ENCODE assay signal across 1 cellular context in genomic region chr12:130831876-130832405, GRCh38.
TF ChIP-seq lines count a peak whose summit lies in the region.

No MANE protein-coding gene starts in this region.

TF ChIP-seq in HepG2, 621 proteins besides CTCF, POLR2A, EP300 and RAD21 (continued from another document and continues in another):
- TF ChIP-seq USF2 (IDR thresholded peaks at IDR 0.05; ENCODE audit: low read depth, low read length) (peak; percentile 37; the same call in 1 of the 2 replicates), USF2 (CRISPR knock-in tag; IDR thresholded peaks at IDR 0.05; ENCODE audit: borderline replicate concordance) (no peak; the same call in 1 of the 2 replicates), SAP130 (CRISPR knock-in tag; IDR thresholded peaks at IDR 0.05; ENCODE audit: low read depth) (peak; percentile 27; the same call in 1 of the 2 replicates), ZNF124 (CRISPR knock-in tag; IDR thresholded peaks at IDR 0.05) (no peak), RXRA (CRISPR knock-in tag; IDR thresholded peaks at IDR 0.05) (no peak), KLF15 (CRISPR knock-in tag; IDR thresholded peaks at IDR 0.05; ENCODE audit: borderline replicate concordance) (no peak), PATZ1 (CRISPR knock-in tag; IDR thresholded peaks at IDR 0.05) (no peak), STAG1 (CRISPR knock-in tag; IDR thresholded peaks at IDR 0.05) (no peak), ZBTB39 (CRISPR knock-in tag; IDR thresholded peaks at IDR 0.05) (no peak), TBX3 (IDR thresholded peaks at IDR 0.05; ENCODE audit: borderline replicate concordance) (no peak), NR2F2 (IDR thresholded peaks at IDR 0.05; ENCODE audit: borderline replicate concordance, low read depth) (no peak), ZNF557 (CRISPR knock-in tag; IDR thresholded peaks at IDR 0.05) (no peak), HCFC1 (IDR thresholded peaks at IDR 0.05; ENCODE audit: low read depth, low read length) (no peak), TIGD3 (CRISPR knock-in tag; IDR thresholded peaks at IDR 0.05; ENCODE audit: borderline replicate concordance) (no peak), IRF2 (CRISPR knock-in tag; IDR thresholded peaks at IDR 0.05) (no peak), ZNF629 (CRISPR knock-in tag; conservative IDR thresholded peaks at IDR 0.05) (no peak), SP1 (IDR thresholded peaks at IDR 0.05) (no peak), SP1 (CRISPR knock-in tag; IDR thresholded peaks at IDR 0.05) (no peak), E2F2 (CRISPR knock-in tag; IDR thresholded peaks at IDR 0.05; ENCODE audit: borderline replicate concordance) (no peak), ZFP36L2 (CRISPR knock-in tag; IDR thresholded peaks at IDR 0.05) (no peak), DNMT1 (CRISPR knock-in tag; IDR thresholded peaks at IDR 0.05) (no peak), ZNF598 (CRISPR knock-in tag; IDR thresholded peaks at IDR 0.05; ENCODE audit: borderline replicate concordance) (no peak), MAX (IDR thresholded peaks at IDR 0.05) (peak; percentile 48), GPBP1L1 (CRISPR knock-in tag; IDR thresholded peaks at IDR 0.05) (no peak), ZNF350 (CRISPR knock-in tag; IDR thresholded peaks at IDR 0.05; ENCODE audit: borderline replicate concordance, low read depth) (no peak), NR2C2 (CRISPR knock-in tag; IDR thresholded peaks at IDR 0.05; ENCODE audit: borderline replicate concordance) (0 out of 2 replicates have a peak, but pooled peaks have one; percentile 18), HNRNPUL1 (IDR thresholded peaks at IDR 0.05; ENCODE audit: low read depth, low read length) (no peak), PTBP1 (IDR thresholded peaks at IDR 0.05; ENCODE audit: low read depth, low read length, poor library complexity, severe bottlenecking) (no peak), MAFK (conservative IDR thresholded peaks at IDR 0.05 in 1 of 2, IDR thresholded peaks at IDR 0.05 in 1 of 2; ENCODE audit: low read length in 2 of 2) (peak; percentile 22 to 36; a peak in 1 of 4 replicates)
- TF ChIP-seq, protein P1, sequence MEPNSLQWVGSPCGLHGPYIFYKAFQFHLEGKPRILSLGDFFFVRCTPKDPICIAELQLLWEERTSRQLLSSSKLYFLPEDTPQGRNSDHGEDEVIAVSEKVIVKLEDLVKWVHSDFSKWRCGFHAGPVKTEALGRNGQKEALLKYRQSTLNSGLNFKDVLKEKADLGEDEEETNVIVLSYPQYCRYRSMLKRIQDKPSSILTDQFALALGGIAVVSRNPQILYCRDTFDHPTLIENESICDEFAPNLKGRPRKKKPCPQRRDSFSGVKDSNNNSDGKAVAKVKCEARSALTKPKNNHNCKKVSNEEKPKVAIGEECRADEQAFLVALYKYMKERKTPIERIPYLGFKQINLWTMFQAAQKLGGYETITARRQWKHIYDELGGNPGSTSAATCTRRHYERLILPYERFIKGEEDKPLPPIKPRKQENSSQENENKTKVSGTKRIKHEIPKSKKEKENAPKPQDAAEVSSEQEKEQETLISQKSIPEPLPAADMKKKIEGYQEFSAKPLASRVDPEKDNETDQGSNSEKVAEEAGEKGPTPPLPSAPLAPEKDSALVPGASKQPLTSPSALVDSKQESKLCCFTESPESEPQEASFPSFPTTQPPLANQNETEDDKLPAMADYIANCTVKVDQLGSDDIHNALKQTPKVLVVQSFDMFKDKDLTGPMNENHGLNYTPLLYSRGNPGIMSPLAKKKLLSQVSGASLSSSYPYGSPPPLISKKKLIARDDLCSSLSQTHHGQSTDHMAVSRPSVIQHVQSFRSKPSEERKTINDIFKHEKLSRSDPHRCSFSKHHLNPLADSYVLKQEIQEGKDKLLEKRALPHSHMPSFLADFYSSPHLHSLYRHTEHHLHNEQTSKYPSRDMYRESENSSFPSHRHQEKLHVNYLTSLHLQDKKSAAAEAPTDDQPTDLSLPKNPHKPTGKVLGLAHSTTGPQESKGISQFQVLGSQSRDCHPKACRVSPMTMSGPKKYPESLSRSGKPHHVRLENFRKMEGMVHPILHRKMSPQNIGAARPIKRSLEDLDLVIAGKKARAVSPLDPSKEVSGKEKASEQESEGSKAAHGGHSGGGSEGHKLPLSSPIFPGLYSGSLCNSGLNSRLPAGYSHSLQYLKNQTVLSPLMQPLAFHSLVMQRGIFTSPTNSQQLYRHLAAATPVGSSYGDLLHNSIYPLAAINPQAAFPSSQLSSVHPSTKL (CRISPR knock-in tag; IDR thresholded peaks at IDR 0.05), result peak; percentile 18; the same call in 1 of the 2 replicates
- TF ChIP-seq, protein P2, sequence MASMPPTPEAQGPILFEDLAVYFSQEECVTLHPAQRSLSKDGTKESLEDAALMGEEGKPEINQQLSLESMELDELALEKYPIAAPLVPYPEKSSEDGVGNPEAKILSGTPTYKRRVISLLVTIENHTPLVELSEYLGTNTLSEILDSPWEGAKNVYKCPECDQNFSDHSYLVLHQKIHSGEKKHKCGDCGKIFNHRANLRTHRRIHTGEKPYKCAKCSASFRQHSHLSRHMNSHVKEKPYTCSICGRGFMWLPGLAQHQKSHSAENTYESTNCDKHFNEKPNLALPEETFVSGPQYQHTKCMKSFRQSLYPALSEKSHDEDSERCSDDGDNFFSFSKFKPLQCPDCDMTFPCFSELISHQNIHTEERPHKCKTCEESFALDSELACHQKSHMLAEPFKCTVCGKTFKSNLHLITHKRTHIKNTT (CRISPR knock-in tag; IDR thresholded peaks at IDR 0.05), result no peak
- TF ChIP-seq, protein P3, sequence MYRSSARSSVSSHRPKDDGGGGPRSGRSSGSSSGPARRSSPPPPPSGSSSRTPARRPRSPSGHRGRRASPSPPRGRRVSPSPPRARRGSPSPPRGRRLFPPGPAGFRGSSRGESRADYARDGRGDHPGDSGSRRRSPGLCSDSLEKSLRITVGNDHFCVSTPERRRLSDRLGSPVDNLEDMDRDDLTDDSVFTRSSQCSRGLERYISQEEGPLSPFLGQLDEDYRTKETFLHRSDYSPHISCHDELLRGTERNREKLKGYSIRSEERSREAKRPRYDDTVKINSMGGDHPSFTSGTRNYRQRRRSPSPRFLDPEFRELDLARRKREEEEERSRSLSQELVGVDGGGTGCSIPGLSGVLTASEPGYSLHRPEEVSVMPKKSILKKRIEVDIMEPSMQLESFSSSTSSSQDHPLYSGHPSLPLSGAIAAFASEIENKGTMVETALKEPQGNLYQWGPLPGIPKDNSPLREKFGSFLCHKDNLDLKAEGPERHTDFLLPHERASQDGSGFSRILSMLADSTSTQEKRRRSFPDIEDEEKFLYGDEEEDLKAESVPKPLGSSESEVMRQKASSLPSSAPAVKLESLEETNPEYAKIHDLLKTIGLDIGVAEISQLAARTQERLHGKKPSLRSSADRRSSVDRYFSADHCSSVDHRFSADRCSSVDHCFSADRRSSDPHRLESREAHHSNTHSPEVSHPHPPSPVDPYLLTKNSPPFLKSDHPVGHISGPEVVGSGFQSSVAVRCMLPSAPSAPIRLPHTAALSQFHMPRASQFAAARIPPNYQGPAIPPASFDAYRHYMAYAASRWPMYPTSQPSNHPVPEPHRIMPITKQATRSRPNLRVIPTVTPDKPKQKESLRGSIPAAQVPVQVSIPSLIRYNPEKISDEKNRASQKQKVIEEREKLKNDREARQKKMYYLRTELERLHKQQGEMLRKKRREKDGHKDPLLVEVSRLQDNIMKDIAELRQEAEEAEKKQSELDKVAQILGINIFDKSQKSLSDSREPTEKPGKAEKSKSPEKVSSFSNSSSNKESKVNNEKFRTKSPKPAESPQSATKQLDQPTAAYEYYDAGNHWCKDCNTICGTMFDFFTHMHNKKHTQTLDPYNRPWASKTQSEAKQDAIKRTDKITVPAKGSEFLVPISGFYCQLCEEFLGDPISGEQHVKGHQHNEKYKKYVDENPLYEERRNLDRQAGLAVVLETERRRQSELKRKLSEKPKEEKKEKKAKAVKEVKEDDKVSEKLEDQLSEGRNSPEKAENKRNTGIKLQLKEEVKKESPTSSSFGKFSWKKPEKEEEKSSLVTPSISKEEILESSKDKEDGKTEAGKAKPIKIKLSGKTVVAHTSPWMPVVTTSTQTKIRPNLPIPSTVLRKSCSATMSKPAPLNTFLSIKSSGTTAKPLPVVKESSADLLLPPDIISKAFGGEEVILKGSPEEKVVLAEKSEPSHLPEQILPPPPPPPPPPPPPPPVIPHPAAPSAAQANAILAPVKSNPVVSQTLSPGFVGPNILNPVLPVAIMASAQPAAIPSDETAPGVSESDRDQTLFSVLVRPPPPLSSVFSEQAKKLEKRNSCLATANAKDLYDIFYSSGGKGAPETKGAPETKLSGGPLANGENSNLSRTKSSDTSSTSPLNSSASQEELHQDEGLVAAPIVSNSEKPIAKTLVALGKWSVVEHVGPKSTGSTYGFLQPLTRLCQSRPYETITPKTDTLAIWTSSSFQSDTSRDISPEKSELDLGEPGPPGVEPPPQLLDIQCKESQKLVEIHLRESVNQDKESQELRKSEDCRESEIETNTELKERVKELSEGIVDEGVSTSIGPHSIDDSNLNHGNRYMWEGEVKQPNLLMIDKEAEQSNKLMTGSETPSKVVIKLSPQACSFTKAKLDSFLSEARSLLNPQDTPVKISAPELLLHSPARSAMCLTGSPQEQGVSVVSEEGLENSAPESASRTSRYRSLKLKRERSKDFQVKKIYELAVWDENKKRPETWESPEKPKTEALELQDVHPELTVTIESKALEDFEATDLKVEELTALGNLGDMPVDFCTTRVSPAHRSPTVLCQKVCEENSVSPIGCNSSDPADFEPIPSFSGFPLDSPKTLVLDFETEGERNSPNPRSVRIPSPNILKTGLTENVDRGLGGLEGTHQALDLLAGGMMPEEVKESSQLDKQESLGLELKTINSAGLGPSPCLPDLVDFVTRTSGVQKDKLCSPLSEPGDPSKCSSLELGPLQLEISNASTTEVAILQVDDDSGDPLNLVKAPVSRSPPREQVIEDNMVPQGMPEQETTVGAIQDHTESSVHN (CRISPR knock-in tag; IDR thresholded peaks at IDR 0.05), result no peak
